9 cellular contexts compared by ENCODE assay signal in genomic region chr1:11550664-11551283, GRCh38.
DNase-seq lines count a peak whose midpoint lies in the region; ATAC-seq and TF ChIP-seq lines count a peak whose summit lies in the region.
"Had no signal": no experiment of that assay in that cellular context is flagged by ENCODE, and none has a peak within 500 bp of the region (broad histone marks: within the 10 kb centered on the region; RNA-seq: fewer than 3 reads in every experiment).

No MANE protein-coding gene starts in this region.

- H3K14ac ChIP-seq in neuronal stem cell (ENCODE audit: low read length) = no peak overlapping the region

- no peak overlapping the region for H3K23ac ChIP-seq in neuronal stem cell (ENCODE audit: low read depth, low read length, poor library complexity)

- peaks cover 0 to 24% (median 2%) of the 10 kb centered on the region in 3 experiments for H3K27me3 ChIP-seq in neuronal stem cell (ENCODE audit: control insufficient read depth in 3 of 3, insufficient read depth in 3 of 3, low read depth in 1 of 3, low read length in 3 of 3)
- peaks cover 38% of the 10 kb centered on the region for H3K27me3 ChIP-seq in suprapubic skin
- no peaks in the 10 kb centered on the region for H3K27me3 ChIP-seq in aorta (ENCODE audit: control insufficient read depth in 1 of 2, insufficient read depth in 2 of 2, low read length in 1 of 2)

- H2BK12ac ChIP-seq in neuronal stem cell (ENCODE audit: low read length) = no peak overlapping the region

- WGBS in neuronal stem cell (ENCODE audit: extremely low coverage in 2 of 2, insufficient read length in 2 of 2, insufficient replicate concordance in 1 of 2), 2 donors = no CpG with 5 or more reads among the region's 12 CpGs
- 10% methylated on average over 12 of the region's 12 CpGs for whole genome bisulfite sequencing in suprapubic skin
- 8 to 11% methylated on average over 12 of the region's 12 CpGs for WGBS in aorta, 2 donors

- H4K91ac ChIP-seq in neuronal stem cell (ENCODE audit: low read depth, low read length, poor library complexity) = no peak overlapping the region

- TF ChIP-seq CTCF in suprapubic skin (IDR thresholded peaks at IDR 0.05) = no peak

- no peak overlapping the region for H2BK5ac ChIP-seq in neuronal stem cell (ENCODE audit: low read length)

- intact Hi-C loops in activated CD4-positive, alpha-beta T cell treated with anti-CD3 and anti-CD28 coated beads for 36 hours (cut with DNase I, micrococcal nuclease) = no loop called here
- intact Hi-C loops in aorta (cut with DNase I) = no loop called here

- H3K4me1 ChIP-seq in neuronal stem cell (ENCODE audit: control insufficient read depth in 2 of 2, insufficient read depth in 1 of 2, low read depth in 1 of 2, low read length in 2 of 2) = no peaks in the 10 kb centered on the region
- H3K4me1 ChIP-seq in suprapubic skin = no peaks in the 10 kb centered on the region
- no peaks in the 10 kb centered on the region for H3K4me1 ChIP-seq in aorta (ENCODE audit: control insufficient read depth in 1 of 2, insufficient read depth in 2 of 2, low read length in 2 of 2)

- no peak overlapping the region for H3K4me3 ChIP-seq in neuronal stem cell (ENCODE audit: low read length in 2 of 2)
- H3K4me3 ChIP-seq in suprapubic skin = no peak overlapping the region
- H3K4me3 ChIP-seq in aorta (ENCODE audit: low read length in 2 of 2) = no peak overlapping the region

- H2BK120ac ChIP-seq in neuronal stem cell (ENCODE audit: low read depth, low read length) = no peak overlapping the region

- peaks cover 43% of the 10 kb centered on the region for H3K27me3 Mint-ChIP-seq in activated CD4-positive, alpha-beta T cell treated with anti-CD3 and anti-CD28 coated beads for 36 hours

- H3K36me3 ChIP-seq in neuronal stem cell (replicated peaks in 1 of 2; ENCODE audit: control insufficient read depth in 2 of 2, insufficient read depth in 2 of 2, low read length in 2 of 2) (no peaks in the 10 kb centered on the region), suprapubic skin (no peaks in the 10 kb centered on the region), aorta (ENCODE audit: control insufficient read depth in 1 of 2, insufficient read depth in 2 of 2, low read length in 1 of 2) (no peaks in the 10 kb centered on the region)

- H3K79me1 ChIP-seq in neuronal stem cell (ENCODE audit: low read depth, low read length) = no peaks in the 10 kb centered on the region

- DNase-seq in activated CD4-positive, alpha-beta T cell treated with anti-CD3 and anti-CD28 coated beads for 36 hours = peak; percentile 70
- DNase-seq in activated CD4-positive, alpha-beta T cell treated with anti-CD3 and anti-CD28 coated beads for 1 hour = no peak
- DNase-seq in neuronal stem cell (ENCODE audit: low spot score) = peak; percentile 95
- no peak for DNase-seq in suprapubic skin (ENCODE audit: low spot score in 2 of 2)
- DNase-seq in aorta = no peak

- no peak for TF ChIP-seq POLR2A in suprapubic skin (IDR thresholded peaks at IDR 0.05)

- H3K4me1 Mint-ChIP-seq in activated CD4-positive, alpha-beta T cell treated with anti-CD3 and anti-CD28 coated beads for 36 hours = no peaks in the 10 kb centered on the region

- no peak overlapping the region for H3K18ac ChIP-seq in neuronal stem cell (ENCODE audit: low read length)

- no peak overlapping the region for H3K4me3 Mint-ChIP-seq in activated CD4-positive, alpha-beta T cell treated with anti-CD3 and anti-CD28 coated beads for 36 hours
- H3K4me3 Mint-ChIP-seq: naive thymus-derived CD8-positive, alpha-beta T cell had no signal

- no peak overlapping the region for H3K4me2 ChIP-seq in neuronal stem cell (ENCODE audit: insufficient read depth, low read length, poor library complexity, severe bottlenecking)

- H3K9me3 ChIP-seq in neuronal stem cell (replicated peaks in 1 of 2; ENCODE audit: control insufficient read depth in 2 of 2, insufficient read depth in 1 of 2, low read depth in 1 of 2, low read length in 2 of 2) = peaks cover 0 to 3% of the 10 kb centered on the region in 2 donors
- no peaks in the 10 kb centered on the region for H3K9me3 ChIP-seq in suprapubic skin
- peaks cover 1% of the 10 kb centered on the region for H3K9me3 ChIP-seq in aorta (ENCODE audit: control insufficient read depth, low read length)

- H2AFZ ChIP-seq in neuronal stem cell (ENCODE audit: low read length) = no peak overlapping the region

- no peaks in the 10 kb centered on the region for H3K9me3 Mint-ChIP-seq in activated CD4-positive, alpha-beta T cell treated with anti-CD3 and anti-CD28 coated beads for 36 hours (ENCODE audit: low read depth)

- no peaks in the 10 kb centered on the region for H3K36me3 Mint-ChIP-seq in activated CD4-positive, alpha-beta T cell treated with anti-CD3 and anti-CD28 coated beads for 36 hours (ENCODE audit: low read depth)

- no peak overlapping the region for H3K9ac ChIP-seq in neuronal stem cell (ENCODE audit: low read depth, low read length, poor library complexity)

- H3K4ac ChIP-seq in neuronal stem cell (ENCODE audit: low read length) = no peak overlapping the region

- POLR2A ChIA-PET in activated CD4-positive, alpha-beta T cell treated with anti-CD3 and anti-CD28 coated beads for 36 hours (lab: Charles Lee) = no interaction called here

- no peak overlapping the region for H3K27ac ChIP-seq in neuronal stem cell (replicated peaks; ENCODE audit: low read length)
- no peak overlapping the region for H3K27ac ChIP-seq in suprapubic skin
- H3K27ac ChIP-seq in aorta (ENCODE audit: low read depth in 1 of 2, low read length in 2 of 2) = no peak overlapping the region

- H4K8ac ChIP-seq in neuronal stem cell (ENCODE audit: low read depth, low read length) = no peak overlapping the region

- H2AK5ac ChIP-seq in neuronal stem cell (ENCODE audit: low read depth, low read length) = no peak overlapping the region

- no peak for ATAC-seq in activated CD4-positive, alpha-beta T cell treated with anti-CD3 and anti-CD28 coated beads for 36 hours
- peak; percentile 66 for ATAC-seq in SK-N-SH treated with all-trans-retinoic acid at 6 μM for 48 hours
- ATAC-seq in esophagus mucosa = peak; percentile 35
- ATAC-seq in HG02798 (IDR thresholded peaks at IDR 0.05; ENCODE audit: poor library complexity, unreplicated experiment) = no peak
- no peak for ATAC-seq in aorta (ENCODE audit: low FRiP score)
- ATAC-seq: naive thymus-derived CD8-positive, alpha-beta T cell had no signal

- H2BK15ac ChIP-seq in neuronal stem cell (ENCODE audit: low read length) = no peak overlapping the region

- CTCF ChIA-PET in activated CD4-positive, alpha-beta T cell treated with anti-CD3 and anti-CD28 coated beads for 36 hours (lab: Charles Lee) = interaction anchor here (0.7 to 1.3 kb wide), 3 partner anchors 22 to 55 kb away, joined by 3 to 4 read pairs (median 3); no protein-coding TSS in a partner anchor

- no peak overlapping the region for H3K27ac Mint-ChIP-seq in activated CD4-positive, alpha-beta T cell treated with anti-CD3 and anti-CD28 coated beads for 36 hours
- H3K27ac Mint-ChIP-seq: naive thymus-derived CD8-positive, alpha-beta T cell had no signal

- TF ChIP-seq EP300 in suprapubic skin (IDR thresholded peaks at IDR 0.05) = no peak

TF ChIP-seq in SK-N-SH treated with all-trans-retinoic acid at 6 μM for 48 hours, 23 proteins besides CTCF, POLR2A, EP300 and RAD21 (continues in another document):
- TF ChIP-seq PPARA (CRISPR knock-in tag; IDR thresholded peaks at IDR 0.05; ENCODE audit: borderline replicate concordance) (no peak), RARB (CRISPR knock-in tag; IDR thresholded peaks at IDR 0.05) (no peak), CSDC2 (CRISPR knock-in tag; IDR thresholded peaks at IDR 0.05) (peak; percentile 96), ISL1 (CRISPR knock-in tag; IDR thresholded peaks at IDR 0.05) (peak; percentile 33; the same call in 1 of the 2 replicates), TCF4 (CRISPR knock-in tag; IDR thresholded peaks at IDR 0.05; ENCODE audit: borderline replicate concordance) (no peak), CSRNP3 (CRISPR knock-in tag; IDR thresholded peaks at IDR 0.05) (no peak), ARNTL (CRISPR knock-in tag; IDR thresholded peaks at IDR 0.05; ENCODE audit: borderline replicate concordance, low read depth) (no peak), SNAI2 (CRISPR knock-in tag; IDR thresholded peaks at IDR 0.05) (peak; percentile 92; the same call in 1 of the 2 replicates), ZFP30 (CRISPR knock-in tag; IDR thresholded peaks at IDR 0.05) (no peak), TSHZ2 (CRISPR knock-in tag; IDR thresholded peaks at IDR 0.05) (peak; percentile 53; the same call in 1 of the 2 replicates)

Comparison
In these comparisons a context has a peak if more than half of its experiments do, and no peak if none do; other contexts are left out.
1. DNase-seq: peak in activated CD4-positive, alpha-beta T cell treated with anti-CD3 and anti-CD28 coated beads for 36 hours (single experiment) and neuronal stem cell (single experiment); none in activated CD4-positive, alpha-beta T cell treated with anti-CD3 and anti-CD28 coated beads for 1 hour (single experiment), suprapubic skin (0 of 2) and aorta (0 of 2).
2. ATAC-seq: peak in SK-N-SH treated with all-trans-retinoic acid at 6 μM for 48 hours (single experiment) and esophagus mucosa (single experiment); none in activated CD4-positive, alpha-beta T cell treated with anti-CD3 and anti-CD28 coated beads for 36 hours (single experiment), HG02798 (single experiment) and aorta (single experiment).